Comparison of ENCODE assay signal across 11 cellular contexts in genomic region chr1:16156848-16157495, GRCh38. TPM values are rescaled to one million over a fixed set of nuclear protein-coding genes. Genes with fewer than 3 reads are reported as not detected.
DNase-seq lines count a peak whose midpoint lies in the region; ATAC-seq, FAIRE-seq and TF ChIP-seq lines count a peak whose summit lies in the region.
"Had no signal": no experiment of that assay in that cellular context is flagged by ENCODE, and none has a peak within 500 bp of the region (broad histone marks: within the 10 kb centered on the region; RNA-seq: fewer than 3 reads in every experiment).

No MANE protein-coding gene starts in this region.

- H3K4me1 ChIP-seq in H9 (ENCODE audit: insufficient read depth, low read length) (peaks cover 5% of the 10 kb centered on the region; the same call in 1 of the 2 replicates), astrocyte (ENCODE audit: insufficient read depth, low read length) (peaks cover 40% of the 10 kb centered on the region), stomach smooth muscle (ENCODE audit: control insufficient read depth, insufficient read depth, low read length) (peaks cover 35% of the 10 kb centered on the region)

- TF ChIP-seq CTCF in H9 (conservative IDR thresholded peaks at IDR 0.05) (no peak), astrocyte (IDR thresholded peaks at IDR 0.05; ENCODE audit: insufficient read depth, low read depth, low read length) (no peak), lower leg skin (IDR thresholded peaks at IDR 0.05) (no peak)

- no peak overlapping the region for H3K4ac ChIP-seq in H9 (ENCODE audit: low read depth, low read length)

- H3K79me2 ChIP-seq in H9 (ENCODE audit: insufficient read depth, low read length) (peaks cover 26% of the 10 kb centered on the region; the same call in 1 of the 2 replicates), astrocyte (ENCODE audit: insufficient read depth, low read length) (peaks cover 48% of the 10 kb centered on the region)

- peaks cover 7% of the 10 kb centered on the region for H3K23me2 ChIP-seq in H9 (ENCODE audit: insufficient read length, low read depth, low read length, poor library complexity, severe bottlenecking)

- no peaks in the 10 kb centered on the region for H3K36me3 ChIP-seq in astrocyte (ENCODE audit: insufficient read depth, low read length)
- no peaks in the 10 kb centered on the region for H3K36me3 ChIP-seq in stomach smooth muscle (ENCODE audit: control insufficient read depth in 2 of 2, insufficient read depth in 2 of 2, low read length in 2 of 2)

- no peak overlapping the region for H4K91ac ChIP-seq in H9 (ENCODE audit: insufficient read length, low read depth, low read length)

- no peak overlapping the region for H2BK20ac ChIP-seq in H9 (ENCODE audit: low read depth, low read length, poor library complexity, severe bottlenecking)

- H3K27me3 Mint-ChIP-seq in H9 (ENCODE audit: low read depth) (peaks cover 39% of the 10 kb centered on the region), astrocyte (ENCODE audit: low read depth, unreplicated experiment) (peaks cover under 1% of the 10 kb centered on the region)

- H3K4me2 ChIP-seq in H9 (ENCODE audit: insufficient read depth, insufficient read length, low read length) = no peak overlapping the region
- peak overlapping the region; percentile 99 for H3K4me2 ChIP-seq in astrocyte (ENCODE audit: low read length)

- no peak overlapping the region for H2BK120ac ChIP-seq in H9 (ENCODE audit: low read depth, low read length, poor library complexity, severe bottlenecking)

- H4K20me1 ChIP-seq in H9 (ENCODE audit: control insufficient read depth, insufficient read depth, insufficient read length) (no peaks in the 10 kb centered on the region), astrocyte (ENCODE audit: insufficient read depth, low read length) (peaks cover 19% of the 10 kb centered on the region)

- H3K9me3 Mint-ChIP-seq in H9 (no peaks in the 10 kb centered on the region), astrocyte (ENCODE audit: unreplicated experiment) (no peaks in the 10 kb centered on the region)

- H3K23ac ChIP-seq in H9 (ENCODE audit: insufficient read length, low read depth, low read length) = no peak overlapping the region

- H3K27ac ChIP-seq in H9 (ENCODE audit: insufficient read length, low read depth, low read length) (no peak overlapping the region), astrocyte (ENCODE audit: low read depth, low read length) (peak overlapping the region; percentile 70), stomach smooth muscle (ENCODE audit: low read length) (peak overlapping the region; percentile 37)

- H3K9ac ChIP-seq in H9 (ENCODE audit: extremely low read depth, insufficient read length, low read length) (no peak overlapping the region), astrocyte (ENCODE audit: low read length) (peak overlapping the region; percentile 88), stomach smooth muscle (ENCODE audit: low read length in 2 of 2) (no peak overlapping the region)

- H3K9me3 ChIP-seq in H9 (ENCODE audit: control insufficient read depth, low read depth, low read length) (no peaks in the 10 kb centered on the region), astrocyte (ENCODE audit: insufficient read depth, low read depth, low read length) (no peaks in the 10 kb centered on the region), stomach smooth muscle (ENCODE audit: control insufficient read depth in 2 of 2, low read length in 2 of 2) (no peaks in the 10 kb centered on the region)

- ATAC-seq in HG02884 (IDR thresholded peaks at IDR 0.05; ENCODE audit: unreplicated experiment) = no peak
- no peak for ATAC-seq in HG03469 (IDR thresholded peaks at IDR 0.05; ENCODE audit: unreplicated experiment)

- intact Hi-C loops in lower leg skin (cut with DNase I; ENCODE audit: low total_unique reads) = no loop called here

- no peak overlapping the region for H2AFZ ChIP-seq in H9 (ENCODE audit: low read length)
- H2AFZ ChIP-seq in astrocyte (ENCODE audit: low read depth, low read length) = peak overlapping the region; percentile 29

- H4K5ac ChIP-seq in H9 (ENCODE audit: insufficient read length, low read depth, low read length) = no peak overlapping the region

- no peak overlapping the region for H2AK5ac ChIP-seq in H9 (ENCODE audit: insufficient read length, low read length)

- H3K14ac ChIP-seq in H9 (ENCODE audit: insufficient read depth, low read length) = no peak overlapping the region

- H3K4me3 Mint-ChIP-seq in H9 (peak overlapping the region; percentile 88 to 95), astrocyte (ENCODE audit: unreplicated experiment) (peak overlapping the region; percentile 95)

- peak overlapping the region; percentile 91 for H3K4me3 ChIP-seq in astrocyte (ENCODE audit: insufficient read depth, low read depth, low read length)
- no peak overlapping the region for H3K4me3 ChIP-seq in stomach smooth muscle (ENCODE audit: low read length in 2 of 2)
- H3K4me3 ChIP-seq in lower leg skin (ENCODE audit: low read depth, poor library complexity, severe bottlenecking) = no peak overlapping the region

- H3K27ac Mint-ChIP-seq in H9 = no peak overlapping the region
- H3K27ac Mint-ChIP-seq in astrocyte (ENCODE audit: unreplicated experiment) = peak overlapping the region; percentile 29

- no peak overlapping the region for H2BK12ac ChIP-seq in H9 (ENCODE audit: insufficient read length, low read depth, low read length)

- H4K8ac ChIP-seq in H9 (replicated peaks; ENCODE audit: insufficient read length, low read depth, low read length) = no peak overlapping the region

- no peak overlapping the region for H3K18ac ChIP-seq in H9 (ENCODE audit: insufficient read length, low read depth, low read length)

- peaks cover 35 to 39% of the 10 kb centered on the region in 2 experiments for H3K4me1 Mint-ChIP-seq in H9
- H3K4me1 Mint-ChIP-seq in astrocyte (ENCODE audit: low read depth, unreplicated experiment) = peaks cover 25% of the 10 kb centered on the region

- peaks cover 0 to 2% (median 0%) of the 10 kb centered on the region in 3 experiments; a peak in 1 of 7 replicates for H3K36me3 Mint-ChIP-seq in H9 (ENCODE audit: insufficient read depth in 1 of 3, low read depth in 3 of 3)
- peaks cover 3% of the 10 kb centered on the region for H3K36me3 Mint-ChIP-seq in astrocyte (ENCODE audit: low read depth, unreplicated experiment)

- no peak overlapping the region for H3T11ph ChIP-seq in H9 (ENCODE audit: low read length)

- H3K27me3 ChIP-seq in H9 (ENCODE audit: insufficient read depth, low read length) (no peaks in the 10 kb centered on the region; the same call in 1 of the 2 replicates), astrocyte (ENCODE audit: insufficient read depth, low read length) (no peaks in the 10 kb centered on the region), stomach smooth muscle (ENCODE audit: control insufficient read depth in 1 of 2, insufficient read depth in 2 of 2, low read length in 2 of 2) (no peaks in the 10 kb centered on the region)

- no peak for TF ChIP-seq POLR2A in lower leg skin (IDR thresholded peaks at IDR 0.05)

- no peak overlapping the region for H2BK5ac ChIP-seq in H9 (ENCODE audit: insufficient read length, low read length)

- no peak for FAIRE-seq in astrocyte (lab: Jason Lieb, UNC)
- FAIRE-seq: endometrium, G401.6 had no signal

- no peak overlapping the region for H2BK15ac ChIP-seq in H9 (ENCODE audit: low read depth, low read length)

- WGBS in H9 (ENCODE audit: extremely low coverage, insufficient read length, low lambda C conversion rate) = no CpG with 5 or more reads among the region's 13 CpGs
- WGBS in lower leg skin, 2 donors = 72 to 73% methylated on average over 13 of the region's 13 CpGs

- DNase-seq in H9 (no peak), astrocyte (ENCODE audit: low read depth) (peak; percentile 70), kidney glomerular epithelial cell (lab: John Stamatoyannopoulos, UW) (peak; percentile 70), NCI-H2227 (lab: John Stamatoyannopoulos, UW; ENCODE audit: unreplicated experiment) (no peak), lower leg skin (ENCODE audit: low spot score in 2 of 2) (no peak)
- DNase-seq: activated T-cell treated with anti-CD3 and anti-CD28 coated beads, Interleukin-2, amount 50 U/mL, for 1 hour had no signal

- H3K56ac ChIP-seq in H9 (ENCODE audit: insufficient read length, low read depth, low read length) = no peak overlapping the region

- H3K79me1 ChIP-seq in H9 (ENCODE audit: insufficient read depth, low read depth, low read length, poor library complexity, severe bottlenecking) = no peaks in the 10 kb centered on the region

RNA-seq across cellular contexts. Expression of gene EPHA2, which starts 1.1 kb away (rescaled TPM):
- total RNA-seq in H9 (2021) = 32.8 and 33.1 TPM in 2 replicates
- 117 and 140 TPM in 2 replicates for total RNA-seq in astrocyte
- total RNA-seq in lower leg skin = 10 to 100 TPM; 63.6 to 83.8 (median 68.8) TPM

RNA-seq across cellular contexts. Expression of gene ARHGEF19, which starts 55.5 kb away (rescaled TPM):
- total RNA-seq in H9 (2021) (18.5 and 21.1 TPM in 2 replicates), astrocyte (5.7 and 7.4 TPM in 2 replicates), lower leg skin (10 to 100 TPM; 45.7 to 63.1 (median 48.5) TPM)

Comparison
In these comparisons a context has a peak if more than half of its experiments do, and no peak if none do; other contexts are left out.
1. DNase-seq: peak in astrocyte (single experiment) and kidney glomerular epithelial cell (single experiment); none in H9 (single experiment), NCI-H2227 (single experiment) and lower leg skin (0 of 2).